In genomic region chr19:15282311-15282705, GRCh38 we compare ENCODE assay signal across 12 cellular contexts. TPM values are rescaled to one million over a fixed set of nuclear protein-coding genes. Genes with fewer than 3 reads are reported as not detected.
A peak's percentile ranks its signal among the peaks of the same experiment; 100 is the strongest.
DNase-seq lines count a peak whose midpoint lies in the region; ATAC-seq and TF ChIP-seq lines count a peak whose summit lies in the region.
"Had no signal": no experiment of that assay in that cellular context is flagged by ENCODE, and none has a peak within 500 bp of the region (broad histone marks: within the 10 kb centered on the region; RNA-seq: fewer than 3 reads in every experiment).

No MANE protein-coding gene starts in this region.

- no peaks in the 10 kb centered on the region for H3K27me3 Mint-ChIP-seq in activated CD4-positive, alpha-beta T cell treated with anti-CD3 and anti-CD28 coated beads, Interleukin-2, amount 10 ng/mL, durations not matched to agents 24 days and 14 days

- H3K27ac ChIP-seq in RWPE1 (peak overlapping the region; percentile 93), esophagus muscularis mucosa (replicated peaks in 1 of 4) (peak overlapping the region in 3 of 4 donors; percentile 76 to 84 (median 83))

- no peak for TF ChIP-seq POLR2A in esophagus muscularis mucosa (IDR thresholded peaks at IDR 0.05; ENCODE audit: low read depth)

- intact Hi-C loops in activated CD4-positive, alpha-beta T cell treated with anti-CD3 and anti-CD28 coated beads, Interleukin-2, amount 10 ng/mL, durations not matched to agents 24 days and 14 days (cut with micrococcal nuclease), result no loop called here
- intact Hi-C loops in esophagus muscularis mucosa (cut with DNase I), result loop anchor here (5.0 kb wide), 1 partner anchor 40 kb away; no protein-coding TSS in a partner anchor

- no peaks in the 10 kb centered on the region for H3K9me3 Mint-ChIP-seq in activated CD4-positive, alpha-beta T cell treated with anti-CD3 and anti-CD28 coated beads, Interleukin-2, amount 10 ng/mL, durations not matched to agents 24 days and 14 days
- H3K9me3 Mint-ChIP-seq in stimulated activated effector memory CD8-positive, alpha-beta T cell treated with anti-CD3 and anti-CD28 coated beads, Interleukin-12 subunit alpha, Interleukin-12 subunit beta, amount 100 ng/mL, for 72 hours, result no peaks in the 10 kb centered on the region

- peaks cover 97 to 100% (median 100%) of the 10 kb centered on the region in 4 donors for H3K4me1 ChIP-seq in esophagus muscularis mucosa

- H3K4me3 ChIP-seq in esophagus muscularis mucosa, result no peak overlapping the region
- H3K4me3 ChIP-seq: GM12878 had no signal

- 67% methylated on average over 1 of the region's 1 CpG for WGBS in esophagus muscularis mucosa

- H3K9me3 ChIP-seq in esophagus muscularis mucosa, result no peaks in the 10 kb centered on the region

- H3K36me3 Mint-ChIP-seq in activated CD4-positive, alpha-beta T cell treated with anti-CD3 and anti-CD28 coated beads, Interleukin-2, amount 10 ng/mL, durations not matched to agents 24 days and 14 days (ENCODE audit: low read depth), result no peaks in the 10 kb centered on the region
- H3K36me3 Mint-ChIP-seq in stimulated activated effector memory CD8-positive, alpha-beta T cell treated with anti-CD3 and anti-CD28 coated beads, Interleukin-12 subunit alpha, Interleukin-12 subunit beta, amount 100 ng/mL, for 72 hours, result peaks cover 20% of the 10 kb centered on the region

- H3K27ac Mint-ChIP-seq in activated CD4-positive, alpha-beta T cell treated with anti-CD3 and anti-CD28 coated beads, Interleukin-2, amount 10 ng/mL, durations not matched to agents 24 days and 14 days, result peak overlapping the region; percentile 51
- H3K27ac Mint-ChIP-seq in stimulated activated effector memory CD8-positive, alpha-beta T cell treated with anti-CD3 and anti-CD28 coated beads, Interleukin-12 subunit alpha, Interleukin-12 subunit beta, amount 100 ng/mL, for 72 hours, result peak overlapping the region; percentile 89

- H3K4me3 Mint-ChIP-seq in activated CD4-positive, alpha-beta T cell treated with anti-CD3 and anti-CD28 coated beads, Interleukin-2, amount 10 ng/mL, durations not matched to agents 24 days and 14 days, result no peak overlapping the region
- no peak overlapping the region for H3K4me3 Mint-ChIP-seq in stimulated activated effector memory CD8-positive, alpha-beta T cell treated with anti-CD3 and anti-CD28 coated beads, Interleukin-12 subunit alpha, Interleukin-12 subunit beta, amount 100 ng/mL, for 72 hours

- no peaks in the 10 kb centered on the region for H3K27me3 ChIP-seq in esophagus muscularis mucosa

- no peak for ATAC-seq in stimulated activated effector memory CD8-positive, alpha-beta T cell treated with anti-CD3 and anti-CD28 coated beads, Interleukin-12 subunit alpha, Interleukin-12 subunit beta, amount 100 ng/mL, for 72 hours
- ATAC-seq in HG02970 (IDR thresholded peaks at IDR 0.05; ENCODE audit: low FRiP score, unreplicated experiment) (no peak), GM21515 (IDR thresholded peaks at IDR 0.05; ENCODE audit: unreplicated experiment) (no peak)
- ATAC-seq: GM12878, sciatic nerve had no signal

- no peak for TF ChIP-seq EP300 in esophagus muscularis mucosa (IDR thresholded peaks at IDR 0.05)

- TF ChIP-seq CTCF in RWPE1 (conservative IDR thresholded peaks at IDR 0.05; ENCODE audit: low read depth), result no peak
- no peak for TF ChIP-seq CTCF in esophagus muscularis mucosa (IDR thresholded peaks at IDR 0.05)

- no peak for DNase-seq in activated CD4-positive, alpha-beta T cell treated with anti-CD3 and anti-CD28 coated beads, Interleukin-2, amount 10 ng/mL, durations not matched to agents 24 days and 14 days
- DNase-seq in activated CD4-positive, alpha-beta T cell treated with anti-CD3 and anti-CD28 coated beads for 4 hours, result no peak
- DNase-seq in RWPE1 (ENCODE audit: low spot score) (peak; percentile 65), esophagus muscularis mucosa (ENCODE audit: extremely low spot score) (no peak)
- no peak for DNase-seq in stimulated activated effector memory CD8-positive, alpha-beta T cell treated with anti-CD3 and anti-CD28 coated beads, Interleukin-12 subunit alpha, Interleukin-12 subunit beta, amount 100 ng/mL, for 72 hours (ENCODE audit: low spot score in 2 of 2)
- DNase-seq in activated effector memory CD4-positive, alpha-beta T cell treated with Interleukin-2 at 50 U/mL for 16 hours, result no peak
- DNase-seq: NCI-H1436 had no signal

- POLR2A ChIA-PET in RWPE1 (lab: Yijun Ruan, JAX; ENCODE audit: low non-redundant PET), result interaction anchor here (0.6 to 0.9 kb wide), 2 partner anchors 15 to 72 kb away, joined by 3 to 7 read pairs; no protein-coding TSS in a partner anchor

- H3K4me1 Mint-ChIP-seq in activated CD4-positive, alpha-beta T cell treated with anti-CD3 and anti-CD28 coated beads, Interleukin-2, amount 10 ng/mL, durations not matched to agents 24 days and 14 days, result peaks cover 51% of the 10 kb centered on the region
- peaks cover 76% of the 10 kb centered on the region for H3K4me1 Mint-ChIP-seq in stimulated activated effector memory CD8-positive, alpha-beta T cell treated with anti-CD3 and anti-CD28 coated beads, Interleukin-12 subunit alpha, Interleukin-12 subunit beta, amount 100 ng/mL, for 72 hours

- no peaks in the 10 kb centered on the region for H3K36me3 ChIP-seq in esophagus muscularis mucosa

- CTCF ChIA-PET in RWPE1 (lab: Yijun Ruan, JAX), result interaction anchor here (0.9 kb wide), 1 partner anchor 87 kb away, joined by 3 read pairs; no protein-coding TSS in a partner anchor

RNA-seq across cellular contexts. Expression of gene BRD4, which starts 50.0 kb away (rescaled TPM):
- total RNA-seq in activated CD4-positive, alpha-beta T cell treated with anti-CD3 and anti-CD28 coated beads, Interleukin-2, amount 10 ng/mL, durations not matched to agents 24 days and 14 days, result 109 TPM in 2 replicates
- 10 to 100 TPM; 34.1 to 48.1 (median 37.5) TPM for total RNA-seq in esophagus muscularis mucosa

RNA-seq across cellular contexts. Expression of gene EPHX3, which starts 50.1 kb away (rescaled TPM):
- 0.09 and 0.16 TPM in 2 replicates for total RNA-seq in activated CD4-positive, alpha-beta T cell treated with anti-CD3 and anti-CD28 coated beads, Interleukin-2, amount 10 ng/mL, durations not matched to agents 24 days and 14 days
- 1 to 10 TPM in 1 of 4 donors, not detected in 3; 1.6 TPM for total RNA-seq in esophagus muscularis mucosa
- total RNA-seq: GM12878, SK-MEL-5 had no signal
